In genomic region chr5:2563046-2563445, GRCh38 we compare ENCODE assay signal across 19 cellular contexts.
DNase-seq lines count a peak whose midpoint lies in the region; ATAC-seq, FAIRE-seq and TF ChIP-seq lines count a peak whose summit lies in the region.
"Had no signal": no experiment of that assay in that cellular context is flagged by ENCODE, and none has a peak within 500 bp of the region (broad histone marks: within the 10 kb centered on the region; RNA-seq: fewer than 3 reads in every experiment).

No MANE protein-coding gene starts in this region.

- no peak overlapping the region for H3K27ac ChIP-seq in H1 (ENCODE audit: low read depth, low read length)
- H3K27ac ChIP-seq: C4-2B, GM23248, RWPE1 had no signal

- no peaks in the 10 kb centered on the region for H3K36me3 Mint-ChIP-seq in activated naive CD8-positive, alpha-beta T cell treated with anti-CD3 and anti-CD28 coated beads for 36 hours
- H3K36me3 Mint-ChIP-seq in activated naive CD8-positive, alpha-beta T cell treated with anti-CD3 and anti-CD28 coated beads, Interleukin-2, amount 50 U/mL, for 24 hours (ENCODE audit: low read depth), result no peaks in the 10 kb centered on the region
- H3K36me3 Mint-ChIP-seq in nephron progenitor cell (ENCODE audit: low read depth) (no peaks in the 10 kb centered on the region), Calu3 (ENCODE audit: insufficient read depth, unreplicated experiment) (no peaks in the 10 kb centered on the region)
- no peaks in the 10 kb centered on the region for H3K36me3 Mint-ChIP-seq in activated CD4-positive, alpha-beta memory T cell treated with anti-CD3 and anti-CD28 coated beads, Interleukin-2, amount 10 ng/mL, durations not matched to agents 7 days and 5 days (ENCODE audit: low read depth)
- H3K36me3 Mint-ChIP-seq: CD8-positive, alpha-beta memory T cell had no signal

- no peak overlapping the region for H4K91ac ChIP-seq in H1 (replicated peaks; ENCODE audit: insufficient read length, low read length)

- no peak for TF ChIP-seq POLR2A in H1 (IDR thresholded peaks at IDR 0.05; ENCODE audit: control extremely low read depth in 1 of 2, low read depth in 2 of 2, low read length in 2 of 2)

- H3K4me1 ChIP-seq in H1 (replicated peaks in 1 of 4; ENCODE audit: control insufficient read depth in 3 of 4, insufficient read depth in 4 of 4, low read length in 3 of 4), result no peaks in the 10 kb centered on the region

- no peaks in the 10 kb centered on the region for H3K23me2 ChIP-seq in H1 (ENCODE audit: low read depth, low read length)

- H3K18ac ChIP-seq in H1 (ENCODE audit: extremely low read depth, low read length), result no peak overlapping the region

- WGBS in H1 (ENCODE audit: extremely low coverage in 1 of 2, insufficient coverage in 1 of 2, insufficient read length in 1 of 2, insufficient replicate concordance in 2 of 2, low coverage in 1 of 2, low lambda C conversion rate in 2 of 2, missing lambda C conversion rate in 1 of 2), 2 experiments, result 96% methylated on average over 6 of the region's 6 CpGs; no CpG with 5 or more reads in 1 of the 2 experiments

- DNase-seq in activated naive CD8-positive, alpha-beta T cell treated with anti-CD3 and anti-CD28 coated beads for 36 hours, result no peak
- no peak for DNase-seq in activated naive CD8-positive, alpha-beta T cell treated with anti-CD3 and anti-CD28 coated beads, Interleukin-2, amount 50 U/mL, for 24 hours
- DNase-seq in HT-29 (ENCODE audit: low spot score) (peak; percentile 35), H1 (ENCODE audit: low read depth in 1 of 2, low spot score in 2 of 2) (no peak), nephron progenitor cell (no peak), Calu3 (no peak)
- DNase-seq in activated CD4-positive, alpha-beta memory T cell treated with anti-CD3 and anti-CD28 coated beads, Interleukin-2, amount 10 ng/mL, durations not matched to agents 7 days and 5 days, result no peak
- DNase-seq: CD8-positive, alpha-beta memory T cell; GM23248; KBM-7; NCI-H1092 treated with DMSO at 0.1 percent for 48 hours; NCI-H146; NCI-H2029; NCI-H226; NCI-H510A treated with DMSO at 0.1 percent for 48 hours had no signal

- no peak overlapping the region for H4K8ac ChIP-seq in H1 (ENCODE audit: extremely low read depth, insufficient read depth, low read length)

- no peak overlapping the region for H2AK5ac ChIP-seq in H1 (ENCODE audit: low read depth, low read length)

- no peak overlapping the region for H3K23ac ChIP-seq in H1 (ENCODE audit: insufficient read length)

- no peak overlapping the region for H2BK5ac ChIP-seq in H1 (ENCODE audit: low read depth, low read length)

- H4K5ac ChIP-seq in H1 (ENCODE audit: insufficient read length, low read depth, low read length), result no peak overlapping the region

- no peak for TF ChIP-seq EP300 in H1 (IDR thresholded peaks at IDR 0.05; ENCODE audit: borderline replicate concordance in 1 of 2, low read depth in 2 of 2, low read length in 2 of 2)

- H2BK12ac ChIP-seq in H1 (ENCODE audit: low read depth, low read length), result peak overlapping the region; percentile 60; the same call in 1 of the 2 replicates

- no peaks in the 10 kb centered on the region; a peak in 1 of 4 replicates for H3K9me3 ChIP-seq in H1 (ENCODE audit: insufficient read depth in 2 of 2, low read depth in 1 of 2, low read length in 1 of 2)

- H3K27me3 Mint-ChIP-seq in activated naive CD8-positive, alpha-beta T cell treated with anti-CD3 and anti-CD28 coated beads for 36 hours, result peaks cover 6% of the 10 kb centered on the region
- H3K27me3 Mint-ChIP-seq in activated naive CD8-positive, alpha-beta T cell treated with anti-CD3 and anti-CD28 coated beads, Interleukin-2, amount 50 U/mL, for 24 hours, result peaks cover 4% of the 10 kb centered on the region
- H3K27me3 Mint-ChIP-seq in nephron progenitor cell (ENCODE audit: low read depth, poor library complexity) (peaks cover 17% of the 10 kb centered on the region), Calu3 (ENCODE audit: unreplicated experiment) (no peaks in the 10 kb centered on the region)
- H3K27me3 Mint-ChIP-seq in activated CD4-positive, alpha-beta memory T cell treated with anti-CD3 and anti-CD28 coated beads, Interleukin-2, amount 10 ng/mL, durations not matched to agents 7 days and 5 days, result no peaks in the 10 kb centered on the region
- H3K27me3 Mint-ChIP-seq: CD8-positive, alpha-beta memory T cell had no signal

- no peak for ATAC-seq in activated naive CD8-positive, alpha-beta T cell treated with anti-CD3 and anti-CD28 coated beads, Interleukin-2, amount 50 U/mL, for 24 hours
- no peak for ATAC-seq in GM21717 (IDR thresholded peaks at IDR 0.05; ENCODE audit: unreplicated experiment)

- H3K4me2 ChIP-seq in H1 (ENCODE audit: insufficient read depth in 1 of 2, low read depth in 2 of 2, low read length in 2 of 2), result no peak overlapping the region

- no peak overlapping the region for H3K4me3 ChIP-seq in H1 (ENCODE audit: extremely low read depth in 1 of 4, insufficient read depth in 2 of 4, low read depth in 3 of 4, low read length in 4 of 4)
- H3K4me3 ChIP-seq: GM23248 had no signal

- peak; percentile 30 to 54 (median 35); a peak in 3 of 4 replicates for TF ChIP-seq CTCF in H1 (IDR thresholded peaks at IDR 0.05; ENCODE audit: control extremely low read depth in 1 of 3, insufficient read depth in 1 of 3, low read depth in 1 of 3, low read length in 3 of 3)
- no peak for TF ChIP-seq CTCF in nephron progenitor cell (IDR thresholded peaks at IDR 0.05)
- no peak for TF ChIP-seq CTCF in Calu3 (IDR thresholded peaks at IDR 0.05; ENCODE audit: unreplicated experiment)

- no peaks in the 10 kb centered on the region for H3K79me1 ChIP-seq in H1 (ENCODE audit: low read depth, low read length)

- H2BK20ac ChIP-seq in H1 (ENCODE audit: low read length), result no peak overlapping the region

- H3K56ac ChIP-seq in H1 (replicated peaks; ENCODE audit: insufficient read length, low read depth, low read length), result no peak overlapping the region

- POLR2A ChIA-PET in H1 (lab: Charles Lee; ENCODE audit: partially characterized antibody), result no interaction called here
- POLR2A ChIA-PET in activated CD4-positive, alpha-beta memory T cell treated with anti-CD3 and anti-CD28 coated beads, Interleukin-2, amount 10 ng/mL, durations not matched to agents 7 days and 5 days (lab: Charles Lee), result no interaction called here

- H3K4me1 Mint-ChIP-seq in activated naive CD8-positive, alpha-beta T cell treated with anti-CD3 and anti-CD28 coated beads for 36 hours, result no peaks in the 10 kb centered on the region
- H3K4me1 Mint-ChIP-seq in activated naive CD8-positive, alpha-beta T cell treated with anti-CD3 and anti-CD28 coated beads, Interleukin-2, amount 50 U/mL, for 24 hours, result no peaks in the 10 kb centered on the region
- H3K4me1 Mint-ChIP-seq in nephron progenitor cell (peaks cover 5% of the 10 kb centered on the region), Calu3 (ENCODE audit: low read depth, unreplicated experiment) (no peaks in the 10 kb centered on the region)
- no peaks in the 10 kb centered on the region for H3K4me1 Mint-ChIP-seq in activated CD4-positive, alpha-beta memory T cell treated with anti-CD3 and anti-CD28 coated beads, Interleukin-2, amount 10 ng/mL, durations not matched to agents 7 days and 5 days
- H3K4me1 Mint-ChIP-seq: CD8-positive, alpha-beta memory T cell had no signal

- H3K4ac ChIP-seq in H1 (replicated peaks; ENCODE audit: insufficient read length, low read depth, low read length), result no peak overlapping the region

- H4K20me1 ChIP-seq in H1 (replicated peaks in 1 of 2; ENCODE audit: control insufficient read depth in 1 of 2, insufficient read depth in 2 of 2, low read length in 2 of 2), result no peaks in the 10 kb centered on the region

- TF ChIP-seq RAD21 in H1 (IDR thresholded peaks at IDR 0.05 in 1 of 2, conservative IDR thresholded peaks at IDR 0.05 in 1 of 2; ENCODE audit: low read depth in 2 of 2, low read length in 2 of 2), result peak; percentile 28 to 49; a peak in 3 of 4 replicates

- no peaks in the 10 kb centered on the region for H3K9me3 Mint-ChIP-seq in activated naive CD8-positive, alpha-beta T cell treated with anti-CD3 and anti-CD28 coated beads for 36 hours
- peaks cover 6% of the 10 kb centered on the region for H3K9me3 Mint-ChIP-seq in activated naive CD8-positive, alpha-beta T cell treated with anti-CD3 and anti-CD28 coated beads, Interleukin-2, amount 50 U/mL, for 24 hours
- H3K9me3 Mint-ChIP-seq in nephron progenitor cell (peaks cover 21% of the 10 kb centered on the region), Calu3 (ENCODE audit: low read depth, unreplicated experiment) (peaks cover 18% of the 10 kb centered on the region)
- peaks cover 18% of the 10 kb centered on the region for H3K9me3 Mint-ChIP-seq in activated CD4-positive, alpha-beta memory T cell treated with anti-CD3 and anti-CD28 coated beads, Interleukin-2, amount 10 ng/mL, durations not matched to agents 7 days and 5 days

- BruUV-seq in Calu3 (replicated peaks; lab: Mats Ljungman, UMichigan), result no TSS peak

- intact Hi-C loops in Calu3 (cut with micrococcal nuclease; ENCODE audit: unreplicated experiment), result no loop called here

- no peak overlapping the region for H2AFZ ChIP-seq in H1 (ENCODE audit: low read length)
- H2AFZ ChIP-seq: GM23248 had no signal

- H3K9ac ChIP-seq in H1 (replicated peaks in 1 of 4; ENCODE audit: extremely low read depth in 1 of 4, low read depth in 3 of 4, low read length in 3 of 4), result no peak overlapping the region
- H3K9ac ChIP-seq: GM23248 had no signal

- no peak overlapping the region for H3K4me3 Mint-ChIP-seq in activated naive CD8-positive, alpha-beta T cell treated with anti-CD3 and anti-CD28 coated beads for 36 hours
- H3K4me3 Mint-ChIP-seq in activated naive CD8-positive, alpha-beta T cell treated with anti-CD3 and anti-CD28 coated beads, Interleukin-2, amount 50 U/mL, for 24 hours, result no peak overlapping the region
- no peak overlapping the region for H3K4me3 Mint-ChIP-seq in nephron progenitor cell
- H3K4me3 Mint-ChIP-seq in Calu3 (ENCODE audit: low read depth, unreplicated experiment), result no peak overlapping the region
- no peak overlapping the region for H3K4me3 Mint-ChIP-seq in activated CD4-positive, alpha-beta memory T cell treated with anti-CD3 and anti-CD28 coated beads, Interleukin-2, amount 10 ng/mL, durations not matched to agents 7 days and 5 days
- H3K4me3 Mint-ChIP-seq: CD8-positive, alpha-beta memory T cell had no signal

- no peak overlapping the region for H2BK120ac ChIP-seq in H1 (replicated peaks; ENCODE audit: low read depth, low read length)

- no peak for FAIRE-seq in H1 (lab: Jason Lieb, UNC)
- FAIRE-seq: A204.1 had no signal

- H3K27me3 ChIP-seq in H1 (replicated peaks in 1 of 4; ENCODE audit: control insufficient read depth in 3 of 4, extremely low read depth in 1 of 4, insufficient read depth in 3 of 4, low read length in 3 of 4), result no peaks in the 10 kb centered on the region

- H2BK15ac ChIP-seq in H1 (ENCODE audit: low read length), result no peak overlapping the region

- H3K79me2 ChIP-seq in H1 (ENCODE audit: control insufficient read depth in 1 of 2, insufficient read depth in 2 of 2, low read length in 2 of 2), result no peaks in the 10 kb centered on the region

- no peaks in the 10 kb centered on the region for H3K36me3 ChIP-seq in H1 (ENCODE audit: control insufficient read depth in 2 of 4, insufficient read depth in 4 of 4, low read length in 3 of 4)

- CTCF ChIA-PET in H1 (lab: Charles Lee; ENCODE audit: partially characterized antibody), result interaction anchor here (0.6 to 3.2 kb wide), 10 partner anchors 8 to 169 kb away, joined by 3 to 12 read pairs (median 4); no protein-coding TSS in a partner anchor
- CTCF ChIA-PET in Calu3 (lab: Charles Lee), result no interaction called here
- CTCF ChIA-PET in activated CD4-positive, alpha-beta memory T cell treated with anti-CD3 and anti-CD28 coated beads, Interleukin-2, amount 10 ng/mL, durations not matched to agents 7 days and 5 days (lab: Charles Lee), result no interaction called here

- peak overlapping the region; percentile 34 for H3K27ac Mint-ChIP-seq in activated naive CD8-positive, alpha-beta T cell treated with anti-CD3 and anti-CD28 coated beads for 36 hours
- H3K27ac Mint-ChIP-seq in activated naive CD8-positive, alpha-beta T cell treated with anti-CD3 and anti-CD28 coated beads, Interleukin-2, amount 50 U/mL, for 24 hours, result no peak overlapping the region
- H3K27ac Mint-ChIP-seq in nephron progenitor cell, result peak overlapping the region; percentile 61
- H3K27ac Mint-ChIP-seq in Calu3 (ENCODE audit: unreplicated experiment), result no peak overlapping the region
- H3K27ac Mint-ChIP-seq in activated CD4-positive, alpha-beta memory T cell treated with anti-CD3 and anti-CD28 coated beads, Interleukin-2, amount 10 ng/mL, durations not matched to agents 7 days and 5 days, result no peak overlapping the region
- H3K27ac Mint-ChIP-seq: CD8-positive, alpha-beta memory T cell had no signal

- no peak overlapping the region for H3K14ac ChIP-seq in H1 (ENCODE audit: insufficient read length)

Comparison
In these comparisons a context has a peak if more than half of its experiments do, and no peak if none do; other contexts are left out.
1. H3K27ac Mint-ChIP-seq: peak in activated naive CD8-positive, alpha-beta T cell treated with anti-CD3 and anti-CD28 coated beads for 36 hours (single experiment) and nephron progenitor cell (single experiment); none in activated naive CD8-positive, alpha-beta T cell treated with anti-CD3 and anti-CD28 coated beads, Interleukin-2, amount 50 U/mL, for 24 hours (single experiment), Calu3 (single experiment) and activated CD4-positive, alpha-beta memory T cell treated with anti-CD3 and anti-CD28 coated beads, Interleukin-2, amount 10 ng/mL, durations not matched to agents 7 days and 5 days (single experiment).
2. CTCF ChIP-seq: peak in H1 (3 of 3); none in nephron progenitor cell (single experiment) and Calu3 (single experiment).